8 cellular contexts compared by ENCODE assay signal in genomic region chr19:48169585-48169973, GRCh38.
DNase-seq lines count a peak whose midpoint lies in the region; FAIRE-seq and TF ChIP-seq lines count a peak whose summit lies in the region.

No MANE protein-coding gene starts in this region.

- no peak overlapping the region for H3K9ac ChIP-seq in muscle layer of colon (ENCODE audit: low read length)

- DNase-seq in GM18507 (ENCODE audit: extremely low spot score, insufficient read length, low read depth) (peak; percentile 93), HL-60 (ENCODE audit: low read depth in 1 of 2, low spot score in 1 of 2) (peak; percentile 46 to 72), NOMO-1 (lab: John Stamatoyannopoulos, UW; ENCODE audit: unreplicated experiment in 2 of 2) (peak; percentile 49 to 57), activated T-cell treated with anti-CD3 and anti-CD28 coated beads for 1 hour (ENCODE audit: low read depth) (peak; percentile 97), epithelial cell of esophagus (ENCODE audit: low read depth) (peak; percentile 87), globus pallidus (ENCODE audit: low spot score) (no peak)
- peak; percentile 84 to 94 for DNase-seq in stimulated activated CD8-positive, alpha-beta memory T cell treated with anti-CD3 and anti-CD28 coated beads, Interleukin-7, amount 100 ng/mL, for 1 hour (ENCODE audit: low read depth in 2 of 2)

- H3K9me3 ChIP-seq in muscle layer of colon (ENCODE audit: low read length) = no peaks in the 10 kb centered on the region

- H3K27ac ChIP-seq in HL-60 (replicated peaks) = peak overlapping the region; percentile 97
- H3K27ac ChIP-seq in muscle layer of colon (ENCODE audit: low read depth, low read length) = peak overlapping the region; percentile 77

- TF ChIP-seq CTCF in HL-60 (IDR thresholded peaks at IDR 0.05; ENCODE audit: insufficient read depth, low read length) (no peak), epithelial cell of esophagus (IDR thresholded peaks at IDR 0.05; ENCODE audit: insufficient read depth, low read depth, low read length, missing control alignments) (no peak)

- FAIRE-seq in GM18507 (lab: Jason Lieb, UNC) = peak; percentile 77

- H3K4me1 ChIP-seq in muscle layer of colon (ENCODE audit: insufficient read depth, low read length) = peaks cover 6% of the 10 kb centered on the region

- H3K4me3 ChIP-seq in HL-60 (replicated peaks; ENCODE audit: insufficient read depth, low read length) = peak overlapping the region; percentile 98
- peak overlapping the region; percentile 60 for H3K4me3 ChIP-seq in epithelial cell of esophagus (ENCODE audit: low read length)
- peak overlapping the region; percentile 86 to 98 for H3K4me3 ChIP-seq in muscle layer of colon (ENCODE audit: low read depth in 1 of 2, low read length in 2 of 2)

- no peaks in the 10 kb centered on the region for H3K27me3 ChIP-seq in HL-60 (ENCODE audit: insufficient read depth, poor library complexity, severe bottlenecking)
- no peaks in the 10 kb centered on the region for H3K27me3 ChIP-seq in muscle layer of colon (ENCODE audit: control insufficient read depth in 1 of 2, insufficient read depth in 2 of 2, low read length in 2 of 2)

- peaks cover 10% of the 10 kb centered on the region for H3K36me3 ChIP-seq in muscle layer of colon (ENCODE audit: insufficient read depth, low read length)
